Comparison of ENCODE assay signal across 11 cellular contexts in the genomic region with DNA sequence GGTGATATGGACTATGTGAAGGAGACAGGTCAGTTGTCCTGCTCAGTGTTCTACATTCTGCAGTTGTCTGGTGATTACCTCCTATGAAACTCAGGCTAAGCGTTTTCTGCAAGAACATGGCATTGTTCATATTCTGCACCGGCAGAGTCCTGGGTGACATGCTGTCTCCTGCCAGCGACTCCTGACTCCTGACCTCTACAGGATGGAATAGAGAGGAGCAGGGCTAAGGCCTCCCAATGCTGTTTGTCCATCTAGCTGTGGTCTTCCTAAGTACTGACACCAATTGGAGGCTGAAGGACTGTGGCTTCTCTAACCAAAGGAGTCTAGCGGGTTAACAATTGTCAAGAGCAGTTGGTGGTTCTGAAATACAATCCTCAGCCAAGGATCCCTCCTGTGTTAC. TPM values are rescaled to one million over a fixed set of nuclear protein-coding genes. Genes with fewer than 3 reads are reported as not detected.
DNase-seq lines count a peak whose midpoint lies in the region; ATAC-seq and TF ChIP-seq lines count a peak whose summit lies in the region.
"Not testable (repeated sequence)": the region's sequence is repeated elsewhere in the genome, so short reads cannot be mapped to it uniquely, and the experiment has no call there.
"Had no signal": no experiment of that assay in that cellular context is flagged by ENCODE, and none has a peak within 500 bp of the region (broad histone marks: within the 10 kb centered on the region; RNA-seq: fewer than 3 reads in every experiment).

No MANE protein-coding gene starts in this region.

- intact Hi-C loops in activated naive CD4-positive, alpha-beta T cell treated with anti-CD3 and anti-CD28 coated beads for 36 hours (cut with micrococcal nuclease): not testable (repeated sequence)

- not testable (repeated sequence) for H3K4me1 Mint-ChIP-seq in activated naive CD4-positive, alpha-beta T cell treated with anti-CD3 and anti-CD28 coated beads for 36 hours (ENCODE audit: low read depth)

- not testable (repeated sequence) for H3K27ac Mint-ChIP-seq in activated naive CD4-positive, alpha-beta T cell treated with anti-CD3 and anti-CD28 coated beads for 36 hours

- H3K18ac ChIP-seq in mesendoderm (ENCODE audit: low read length): not testable (repeated sequence)

- H4K5ac ChIP-seq in mesendoderm (ENCODE audit: low read length): not testable (repeated sequence)

- H3K4me1 ChIP-seq in foreskin keratinocyte; mesendoderm (ENCODE audit: control insufficient read depth, low read depth, low read length): not testable (repeated sequence)

- not testable (repeated sequence) for H3K9ac ChIP-seq in mesendoderm (ENCODE audit: low read length)

- CTCF ChIA-PET in activated naive CD4-positive, alpha-beta T cell treated with anti-CD3 and anti-CD28 coated beads for 36 hours (lab: Charles Lee): not testable (repeated sequence)

- not testable (repeated sequence) for H3K4me2 ChIP-seq in mesendoderm (ENCODE audit: low read length)

- TF ChIP-seq CTCF in NB4 (IDR thresholded peaks at IDR 0.05; ENCODE audit: low read depth, low read length): not testable (repeated sequence)
- peak; percentile 6 for TF ChIP-seq CTCF in foreskin keratinocyte (conservative IDR thresholded peaks at IDR 0.05)

- not testable (repeated sequence) for H3K27ac ChIP-seq in foreskin keratinocyte; mesendoderm (ENCODE audit: low read depth, low read length)

- not testable (repeated sequence) for H3K4ac ChIP-seq in mesendoderm (ENCODE audit: low read depth, low read length)

- H2BK15ac ChIP-seq in mesendoderm (replicated peaks; ENCODE audit: low read depth): not testable (repeated sequence)

- not testable (repeated sequence) for H3K36me3 Mint-ChIP-seq in activated naive CD4-positive, alpha-beta T cell treated with anti-CD3 and anti-CD28 coated beads for 36 hours (ENCODE audit: low read depth)

- not testable (repeated sequence) for H3K4me3 Mint-ChIP-seq in activated naive CD4-positive, alpha-beta T cell treated with anti-CD3 and anti-CD28 coated beads for 36 hours

- not testable (repeated sequence) for H3K27me3 Mint-ChIP-seq in activated naive CD4-positive, alpha-beta T cell treated with anti-CD3 and anti-CD28 coated beads for 36 hours (ENCODE audit: low read depth)

- H2AK5ac ChIP-seq in mesendoderm (ENCODE audit: low read length): not testable (repeated sequence)

- H3K56ac ChIP-seq in mesendoderm (ENCODE audit: low read length): not testable (repeated sequence)

- not testable (repeated sequence) for H3K23ac ChIP-seq in mesendoderm (ENCODE audit: low read length)

- not testable (repeated sequence) for H3K79me2 ChIP-seq in mesendoderm (ENCODE audit: control insufficient read depth, insufficient read depth, low read length)

- peak; percentile 3 for DNase-seq in ELF-1 (ENCODE audit: low read depth, low spot score)
- peak; percentile 1 for DNase-seq in HCEC 1CT
- peak; percentile 7 for DNase-seq in NB4 (ENCODE audit: low read depth)
- peak; percentile 1 for DNase-seq in SHP77 treated with DMSO at 0.1 percent for 48 hours (lab: John Stamatoyannopoulos, UW)
- peak; percentile 4 for DNase-seq in activated naive CD4-positive, alpha-beta T cell treated with anti-CD3 and anti-CD28 coated beads for 36 hours
- DNase-seq in foreskin keratinocyte: not testable (repeated sequence)
- peak; percentile 55 for DNase-seq in mesendoderm

- not testable (repeated sequence) for H3K27me3 ChIP-seq in foreskin keratinocyte; mesendoderm (ENCODE audit: insufficient read depth, low read length, poor library complexity)

- H4K8ac ChIP-seq in mesendoderm (ENCODE audit: low read depth, low read length): not testable (repeated sequence)

- not testable (repeated sequence) for TF ChIP-seq POLR2A in NB4 (IDR thresholded peaks at IDR 0.05; ENCODE audit: extremely low read depth, insufficient read length)

- not testable (repeated sequence) for H3K79me1 ChIP-seq in mesendoderm (ENCODE audit: low read length)

- no CpG with 5 or more reads among the region's 4 CpGs for WGBS in mesendoderm (ENCODE audit: extremely low coverage, insufficient coverage, low lambda C conversion rate)

- H3K4me3 ChIP-seq in NB4 (ENCODE audit: low read depth, low read length); mesendoderm (ENCODE audit: low read length): not testable (repeated sequence)

- H2BK120ac ChIP-seq in mesendoderm (ENCODE audit: low read depth, low read length): not testable (repeated sequence)

- H2BK5ac ChIP-seq in mesendoderm (ENCODE audit: low read length): not testable (repeated sequence)

- ATAC-seq in foreskin keratinocyte: not testable (repeated sequence)

- not testable (repeated sequence) for H3K36me3 ChIP-seq in mesendoderm (ENCODE audit: control insufficient read depth, insufficient read depth, low read length)

- H3K9me3 Mint-ChIP-seq in activated naive CD4-positive, alpha-beta T cell treated with anti-CD3 and anti-CD28 coated beads for 36 hours: not testable (repeated sequence)

RNA-seq across cellular contexts. Expression of gene PPIAL4G, which starts 49.1 kb away (rescaled TPM):
- total RNA-seq in activated naive CD4-positive, alpha-beta T cell treated with anti-CD3 and anti-CD28 coated beads for 36 hours: under 1 TPM; 0.10 to 0.12 TPM
- total RNA-seq in foreskin keratinocyte: not detected in 2 replicates
- polyA plus RNA-seq in foreskin keratinocyte: not detected in 2 replicates
- polyA plus RNA-seq in mesendoderm (2013, experiment 1 of 2): 0.01 TPM
- polyA plus RNA-seq in mesendoderm (2013, experiment 2 of 2): not detected
- total RNA-seq: Caco-2, GM23248, HT1080 had no signal
- polyA plus RNA-seq: CD8-positive, alpha-beta memory T cell; GM23248 had no signal
